ENCODE assay signal across 9 cellular contexts in the genomic region with DNA sequence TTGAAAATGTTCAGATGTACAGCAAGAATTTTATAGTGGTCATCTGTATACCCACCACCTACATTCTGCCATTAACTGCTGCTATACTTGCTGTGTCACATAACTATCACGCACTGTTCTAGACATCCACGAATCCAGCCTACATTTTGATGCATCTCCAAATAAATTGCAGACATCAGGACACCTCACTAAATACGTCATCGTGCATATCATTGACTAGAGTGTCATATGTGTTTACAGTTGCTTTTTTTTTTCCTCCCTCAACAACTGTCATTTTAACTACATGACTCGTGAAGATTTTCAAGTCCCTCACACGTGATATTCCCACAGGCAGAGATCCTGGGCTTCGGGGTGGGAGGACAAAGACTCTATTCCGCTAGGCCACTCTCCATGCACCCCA. TPM values are rescaled to one million over a fixed set of nuclear protein-coding genes. Genes with fewer than 3 reads are reported as not detected.
DNase-seq lines count a peak whose midpoint lies in the region; ATAC-seq and TF ChIP-seq lines count a peak whose summit lies in the region.
"Had no signal": no experiment of that assay in that cellular context is flagged by ENCODE, and none has a peak within 500 bp of the region (broad histone marks: within the 10 kb centered on the region; RNA-seq: fewer than 3 reads in every experiment).

No MANE protein-coding gene starts in this region.

- no peak overlapping the region for H4K12ac ChIP-seq in trophoblast cell (ENCODE audit: low read depth, low read length)

- H3K4ac ChIP-seq in trophoblast cell (ENCODE audit: low read depth, low read length): no peak overlapping the region

- H3K9me3 ChIP-seq in OCI-LY1 (ENCODE audit: low read length): no peaks in the 10 kb centered on the region
- no peaks in the 10 kb centered on the region for H3K9me3 ChIP-seq in effector memory CD4-positive, alpha-beta T cell (ENCODE audit: control insufficient read depth, low read length)
- no peaks in the 10 kb centered on the region for H3K9me3 ChIP-seq in neuron (ENCODE audit: low read length)
- peaks cover 3% of the 10 kb centered on the region for H3K9me3 ChIP-seq in trophoblast cell (ENCODE audit: insufficient read depth, low read depth, low read length)

- no peak for DNase-seq in effector memory CD4-positive, alpha-beta T cell
- no peak for DNase-seq in trophoblast cell
- DNase-seq in NCI-H748 treated with DMSO at 0.1 percent for 48 hours (lab: John Stamatoyannopoulos, UW): no peak
- no peak for DNase-seq in NCI-H345 (lab: John Stamatoyannopoulos, UW)
- DNase-seq: NCI-H1694 treated with DMSO at 0.1 percent for 48 hours had no signal

- H2BK120ac ChIP-seq in trophoblast cell (ENCODE audit: insufficient read depth, low read length, poor library complexity): no peak overlapping the region

- H4K91ac ChIP-seq in trophoblast cell (ENCODE audit: low read depth, low read length): no peak overlapping the region

- H3K4me2 ChIP-seq in OCI-LY1 (ENCODE audit: low read length) (peak overlapping the region; percentile 83), trophoblast cell (ENCODE audit: low read length) (no peak overlapping the region)

- H2BK12ac ChIP-seq in trophoblast cell (ENCODE audit: low read length): no peak overlapping the region

- H3K18ac ChIP-seq in trophoblast cell (ENCODE audit: low read length): no peak overlapping the region

- no peak for TF ChIP-seq CTCF in OCI-LY1 (IDR thresholded peaks at IDR 0.05; ENCODE audit: low read length)

- H3K4me1 ChIP-seq in OCI-LY1 (ENCODE audit: insufficient read depth, low read length, severe bottlenecking) (peaks cover 27% of the 10 kb centered on the region), neuron (ENCODE audit: insufficient read depth, low read length) (peaks cover 25% of the 10 kb centered on the region), trophoblast cell (ENCODE audit: control insufficient read depth in 1 of 2, insufficient read depth in 2 of 2, low read length in 2 of 2) (peaks cover 6% of the 10 kb centered on the region in 2 experiments)
- peaks cover 24% of the 10 kb centered on the region for H3K4me1 ChIP-seq in effector memory CD4-positive, alpha-beta T cell (ENCODE audit: control insufficient read depth, insufficient read depth, low read length, poor library complexity, severe bottlenecking)

- H4K8ac ChIP-seq in trophoblast cell (ENCODE audit: low read depth, low read length): no peak overlapping the region

- H3K9ac ChIP-seq in OCI-LY1 (ENCODE audit: low read length): peak overlapping the region; percentile 97
- H3K9ac ChIP-seq in trophoblast cell (ENCODE audit: low read length): no peak overlapping the region

- H3K9me2 ChIP-seq in OCI-LY1 (ENCODE audit: low read depth, low read length): no peaks in the 10 kb centered on the region

- H2BK5ac ChIP-seq in trophoblast cell (ENCODE audit: low read depth, low read length, poor library complexity): no peak overlapping the region

- H2AFZ ChIP-seq in OCI-LY1 (ENCODE audit: low read length) (no peak overlapping the region), neuron (ENCODE audit: low read depth, low read length) (no peak overlapping the region), trophoblast cell (ENCODE audit: insufficient read depth, low read length, poor library complexity) (no peak overlapping the region)

- no peaks in the 10 kb centered on the region for H3K79me2 ChIP-seq in OCI-LY1 (ENCODE audit: insufficient read depth, low read length)
- peaks cover 5% of the 10 kb centered on the region for H3K79me2 ChIP-seq in trophoblast cell (ENCODE audit: control insufficient read depth, insufficient read depth, low read length, poor library complexity)

- no peak overlapping the region for H3K14ac ChIP-seq in trophoblast cell (ENCODE audit: low read length)

- H3K4me3 ChIP-seq in GM08714 (ENCODE audit: low read length): peak overlapping the region; percentile 88; the same call in 1 of the 2 replicates
- peak overlapping the region; percentile 94 for H3K4me3 ChIP-seq in OCI-LY1 (ENCODE audit: low read depth, low read length, poor library complexity, severe bottlenecking)
- peak overlapping the region; percentile 68 for H3K4me3 ChIP-seq in effector memory CD4-positive, alpha-beta T cell (ENCODE audit: insufficient read depth, low read depth, low read length, poor library complexity, severe bottlenecking)
- H3K4me3 ChIP-seq in neuron (ENCODE audit: low read length): peak overlapping the region; percentile 91
- no peak overlapping the region for H3K4me3 ChIP-seq in trophoblast cell (ENCODE audit: low read depth, low read length)

- H3F3A ChIP-seq in OCI-LY1 (ENCODE audit: insufficient read depth, low read length): no peaks in the 10 kb centered on the region

- no CpG with 5 or more reads among the region's 8 CpGs for WGBS in trophoblast cell (ENCODE audit: extremely low coverage, insufficient coverage, insufficient read length)

- H4K20me1 ChIP-seq in OCI-LY1 (ENCODE audit: insufficient read depth, low read length): no peaks in the 10 kb centered on the region

- H2AK5ac ChIP-seq in trophoblast cell (ENCODE audit: low read length): no peak overlapping the region

- no peaks in the 10 kb centered on the region for H3K27me3 ChIP-seq in OCI-LY1 (ENCODE audit: insufficient read depth, low read length)
- H3K27me3 ChIP-seq in effector memory CD4-positive, alpha-beta T cell (replicated peaks; ENCODE audit: control insufficient read depth, insufficient read depth, low read length, poor library complexity, severe bottlenecking): no peaks in the 10 kb centered on the region
- H3K27me3 ChIP-seq in neuron (ENCODE audit: insufficient read depth, low read length): no peaks in the 10 kb centered on the region
- H3K27me3 ChIP-seq in trophoblast cell (ENCODE audit: insufficient read depth, low read length): no peaks in the 10 kb centered on the region

- ATAC-seq in HG03439 (IDR thresholded peaks at IDR 0.05; ENCODE audit: unreplicated experiment): no peak

- no peak overlapping the region for H3K27ac ChIP-seq in OCI-LY1 (ENCODE audit: low read depth, low read length, poor library complexity, severe bottlenecking)
- peak overlapping the region; percentile 76 for H3K27ac ChIP-seq in effector memory CD4-positive, alpha-beta T cell (ENCODE audit: insufficient read depth, low read length, poor library complexity, severe bottlenecking)
- no peak overlapping the region for H3K27ac ChIP-seq in trophoblast cell (ENCODE audit: low read depth, low read length)

- H3K79me1 ChIP-seq in trophoblast cell (ENCODE audit: low read length): peaks cover 2% of the 10 kb centered on the region

- H3K36me3 ChIP-seq in OCI-LY1 (ENCODE audit: insufficient read depth, low read length): peaks cover 33% of the 10 kb centered on the region; the same call in 1 of the 2 replicates
- H3K36me3 ChIP-seq in effector memory CD4-positive, alpha-beta T cell (ENCODE audit: control insufficient read depth, insufficient read depth, low read length): peaks cover 23% of the 10 kb centered on the region
- H3K36me3 ChIP-seq in neuron (ENCODE audit: insufficient read depth, low read length): peaks cover 12% of the 10 kb centered on the region
- H3K36me3 ChIP-seq in trophoblast cell (ENCODE audit: control insufficient read depth in 1 of 2, insufficient read depth in 2 of 2, low read length in 2 of 2): peaks cover 2 to 7% of the 10 kb centered on the region in 2 experiments

- no peak overlapping the region for H3K23ac ChIP-seq in trophoblast cell (ENCODE audit: low read length)

RNA-seq across cellular contexts. Expression of a gene that starts 1.0 kb away (rescaled TPM):
- polyA plus RNA-seq in trophoblast cell (2013): 2.2 and 2.4 TPM in 2 replicates

RNA-seq across cellular contexts. Expression of a gene that starts 13.5 kb away (rescaled TPM):
- polyA plus RNA-seq in trophoblast cell (2013): 10.1 and 11.1 TPM in 2 replicates

RNA-seq across cellular contexts. Expression of a gene that starts 20.3 kb away (rescaled TPM):
- 0.25 and 0.26 TPM in 2 replicates for polyA plus RNA-seq in trophoblast cell (2013)
